17 cellular contexts compared by ENCODE assay signal in the genomic region with DNA sequence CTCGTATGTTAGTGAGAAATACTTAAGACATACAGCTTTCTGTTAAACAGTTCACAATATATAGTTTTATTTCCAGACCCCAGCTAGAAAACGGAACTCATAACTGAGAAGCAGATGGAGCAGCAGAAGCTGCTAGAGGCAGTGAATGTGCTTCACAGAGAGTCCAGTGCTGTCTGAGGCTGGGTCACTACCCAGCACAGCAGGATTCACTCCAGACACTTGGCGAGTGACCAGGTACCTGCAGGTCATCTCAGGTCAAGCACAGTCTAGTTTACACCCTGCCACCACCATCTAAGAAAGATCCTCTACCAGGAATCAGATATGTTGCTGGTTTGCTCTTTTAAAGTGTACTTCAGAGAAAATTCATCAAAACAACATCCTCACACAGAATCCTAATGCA.
DNase-seq lines count a peak whose midpoint lies in the region; ATAC-seq, FAIRE-seq and TF ChIP-seq lines count a peak whose summit lies in the region.
"Had no signal": no experiment of that assay in that cellular context is flagged by ENCODE, and none has a peak within 500 bp of the region (broad histone marks: within the 10 kb centered on the region; RNA-seq: fewer than 3 reads in every experiment).

No MANE protein-coding gene starts in this region.

- TF ChIP-seq CTCF in GM23338 (conservative IDR thresholded peaks at IDR 0.05; ENCODE audit: low read depth in 2 of 2) (no peak), neural progenitor cell (IDR thresholded peaks at IDR 0.05) (no peak), omental fat pad (IDR thresholded peaks at IDR 0.05) (no peak)

- H3K9ac ChIP-seq in Karpas-422 (ENCODE audit: low read length) (0 out of 2 replicates have a peak overlapping the region, but pooled peaks have one; percentile 34), neural progenitor cell (no peak overlapping the region)

- H3K27ac Mint-ChIP-seq in GM23338 = no peak overlapping the region
- peak overlapping the region; percentile 80 for H3K27ac Mint-ChIP-seq in neural progenitor cell
- no peak overlapping the region for H3K27ac Mint-ChIP-seq in activated naive CD8-positive, alpha-beta T cell treated with anti-CD3 and anti-CD28 coated beads for 36 hours
- H3K27ac Mint-ChIP-seq: CD4-positive, CD25-positive, alpha-beta regulatory T cell had no signal

- H3F3A ChIP-seq in GM23338 (replicated peaks; ENCODE audit: low read depth) (no peaks in the 10 kb centered on the region), neural progenitor cell (ENCODE audit: low read depth) (no peaks in the 10 kb centered on the region)

- ATAC-seq in GM23338 = peak; percentile 49
- no peak for ATAC-seq in omental fat pad (ENCODE audit: low FRiP score)

- no peak overlapping the region for H2AFZ ChIP-seq in GM23338
- H2AFZ ChIP-seq in Karpas-422 (ENCODE audit: low read length) = peak overlapping the region; percentile 49
- no peak overlapping the region for H2AFZ ChIP-seq in neural progenitor cell (replicated peaks)

- H3K79me2 ChIP-seq in GM23338 (replicated peaks; ENCODE audit: insufficient read depth) (no peaks in the 10 kb centered on the region), Karpas-422 (ENCODE audit: low read length) (no peaks in the 10 kb centered on the region), neural progenitor cell (ENCODE audit: low read depth) (no peaks in the 10 kb centered on the region)

- no peak for TF ChIP-seq POLR2A in GM12891 (IDR thresholded peaks at IDR 0.05; ENCODE audit: low read depth, low read length)

- H3K36me3 ChIP-seq in GM23338 (ENCODE audit: insufficient read depth) (no peaks in the 10 kb centered on the region), Karpas-422 (ENCODE audit: insufficient read depth, low read length) (no peaks in the 10 kb centered on the region), neural progenitor cell (no peaks in the 10 kb centered on the region)
- H3K36me3 ChIP-seq: SJCRH30 had no signal

- H3K4me3 ChIP-seq in GM23338 = no peak overlapping the region
- no peak overlapping the region for H3K4me3 ChIP-seq in Karpas-422 (ENCODE audit: low read length)
- no peak overlapping the region for H3K4me3 ChIP-seq in neural progenitor cell
- H3K4me3 ChIP-seq: SJCRH30 had no signal

- H3K4me1 Mint-ChIP-seq in GM23338 (peaks cover 11% of the 10 kb centered on the region), neural progenitor cell (peaks cover 33% of the 10 kb centered on the region)
- no peaks in the 10 kb centered on the region for H3K4me1 Mint-ChIP-seq in activated naive CD8-positive, alpha-beta T cell treated with anti-CD3 and anti-CD28 coated beads for 36 hours
- H3K4me1 Mint-ChIP-seq: CD4-positive, CD25-positive, alpha-beta regulatory T cell had no signal

- no peak for FAIRE-seq in GM12891 (lab: Jason Lieb, UNC)
- FAIRE-seq: G401.6, RCC 7860 had no signal

- DNase-seq in GM23338 (ENCODE audit: low spot score) (no peak), Karpas-422 (no peak), cerebellar cortex (ENCODE audit: low spot score) (peak; percentile 89), neural progenitor cell (ENCODE audit: low spot score) (no peak), omental fat pad (ENCODE audit: low spot score) (no peak), GM12891 (ENCODE audit: insufficient read length, low spot score) (no peak)
- DNase-seq in activated naive CD8-positive, alpha-beta T cell treated with anti-CD3 and anti-CD28 coated beads for 36 hours = no peak
- DNase-seq: CD4-positive, CD25-positive, alpha-beta regulatory T cell; NCI-H1092 treated with DMSO at 0.1 percent for 48 hours; NCI-H146; NCI-H2029; NCI-H226; NCI-H524; NCI-H82; SJCRH30 had no signal

- H3K4me3 Mint-ChIP-seq in GM23338 (no peak overlapping the region), neural progenitor cell (no peak overlapping the region)
- H3K4me3 Mint-ChIP-seq in activated naive CD8-positive, alpha-beta T cell treated with anti-CD3 and anti-CD28 coated beads for 36 hours = no peak overlapping the region
- H3K4me3 Mint-ChIP-seq: CD4-positive, CD25-positive, alpha-beta regulatory T cell had no signal

- H3K9me3 Mint-ChIP-seq in GM23338 (no peaks in the 10 kb centered on the region), neural progenitor cell (no peaks in the 10 kb centered on the region)
- H3K9me3 Mint-ChIP-seq in activated naive CD8-positive, alpha-beta T cell treated with anti-CD3 and anti-CD28 coated beads for 36 hours = no peaks in the 10 kb centered on the region

- H3K36me3 Mint-ChIP-seq in GM23338 (ENCODE audit: low read depth) = no peaks in the 10 kb centered on the region
- peaks cover 2% of the 10 kb centered on the region for H3K36me3 Mint-ChIP-seq in neural progenitor cell
- H3K36me3 Mint-ChIP-seq in activated naive CD8-positive, alpha-beta T cell treated with anti-CD3 and anti-CD28 coated beads for 36 hours = no peaks in the 10 kb centered on the region
- H3K36me3 Mint-ChIP-seq: CD4-positive, CD25-positive, alpha-beta regulatory T cell had no signal

- H3K4me1 ChIP-seq in GM23338 (ENCODE audit: insufficient read depth) (peaks cover 8% of the 10 kb centered on the region; the same call in 1 of the 2 replicates), Karpas-422 (ENCODE audit: low read length) (peaks cover 60% of the 10 kb centered on the region), neural progenitor cell (peaks cover 6% of the 10 kb centered on the region)
- H3K4me1 ChIP-seq: SJCRH30 had no signal

- no peaks in the 10 kb centered on the region for H4K20me1 ChIP-seq in GM23338 (replicated peaks; ENCODE audit: insufficient read depth)
- no peaks in the 10 kb centered on the region for H4K20me1 ChIP-seq in Karpas-422 (ENCODE audit: insufficient read depth, low read depth, low read length)
- no peaks in the 10 kb centered on the region for H4K20me1 ChIP-seq in neural progenitor cell (ENCODE audit: low read depth)

- H3K27ac ChIP-seq in GM23338 (ENCODE audit: low read depth) (no peak overlapping the region), Karpas-422 (ENCODE audit: low read length) (no peak overlapping the region), neural progenitor cell (no peak overlapping the region)
- H3K27ac ChIP-seq: SJCRH30 had no signal

- H3K4me2 ChIP-seq in GM23338 (no peak overlapping the region), Karpas-422 (ENCODE audit: low read depth, low read length, poor library complexity, severe bottlenecking) (peak overlapping the region; percentile 11), neural progenitor cell (no peak overlapping the region)

- H3K27me3 ChIP-seq in GM23338 (ENCODE audit: insufficient read depth) (no peaks in the 10 kb centered on the region), Karpas-422 (ENCODE audit: low read length) (no peaks in the 10 kb centered on the region), neural progenitor cell (no peaks in the 10 kb centered on the region)
- H3K27me3 ChIP-seq: SJCRH30 had no signal

- no peaks in the 10 kb centered on the region for H3K9me3 ChIP-seq in Karpas-422 (ENCODE audit: low read length)
- H3K9me3 ChIP-seq in neural progenitor cell (ENCODE audit: low read depth) = no peaks in the 10 kb centered on the region
- H3K9me3 ChIP-seq: SJCRH30 had no signal

- H3K9me2 ChIP-seq in GM23338 (ENCODE audit: insufficient read depth) (no peaks in the 10 kb centered on the region), Karpas-422 (replicated peaks; ENCODE audit: insufficient read depth, low read length) (no peaks in the 10 kb centered on the region)

- H3K27me3 Mint-ChIP-seq in GM23338 (ENCODE audit: insufficient read depth, low read depth, poor library complexity) (peaks cover 4% of the 10 kb centered on the region), neural progenitor cell (ENCODE audit: insufficient read depth, low read depth) (no peaks in the 10 kb centered on the region)
- H3K27me3 Mint-ChIP-seq in activated naive CD8-positive, alpha-beta T cell treated with anti-CD3 and anti-CD28 coated beads for 36 hours = no peaks in the 10 kb centered on the region
- H3K27me3 Mint-ChIP-seq: CD4-positive, CD25-positive, alpha-beta regulatory T cell had no signal

TF ChIP-seq in GM23338, 12 proteins besides CTCF, POLR2A, EP300 and RAD21 (continues in another document):
- TF ChIP-seq NANOG (IDR thresholded peaks at IDR 0.05; ENCODE audit: borderline replicate concordance) (no peak), CREB1 (CRISPR knock-in tag; IDR thresholded peaks at IDR 0.05; ENCODE audit: low read depth) (no peak), POLR2AphosphoS5 (IDR thresholded peaks at IDR 0.05; ENCODE audit: low read depth) (no peak)

TF ChIP-seq in GM12891, 5 proteins besides CTCF, POLR2A, EP300 and RAD21:
- TF ChIP-seq PAX5 (IDR thresholded peaks at IDR 0.05; ENCODE audit: insufficient read depth, low read length, severe bottlenecking) (no peak), TAF1 (IDR thresholded peaks at IDR 0.05; ENCODE audit: low read depth, low read length) (no peak), SPI1 (IDR thresholded peaks at IDR 0.05; ENCODE audit: low read depth, low read length) (no peak), POLR2AphosphoS5 (IDR thresholded peaks at IDR 0.05; ENCODE audit: low read depth, low read length) (no peak), POU2F2 (IDR thresholded peaks at IDR 0.05; ENCODE audit: low read depth, low read length) (no peak)
TF ChIP-seq in GM12891: peak in this region for 0.
